Comparison of ENCODE assay signal across 18 cellular contexts in genomic region chr1:25068316-25068715, GRCh38.
DNase-seq lines count a peak whose midpoint lies in the region; ATAC-seq, FAIRE-seq and TF ChIP-seq lines count a peak whose summit lies in the region.
"Had no signal": no experiment of that assay in that cellular context is flagged by ENCODE, and none has a peak within 500 bp of the region (broad histone marks: within the 10 kb centered on the region; RNA-seq: fewer than 3 reads in every experiment).

No MANE protein-coding gene starts in this region.

- TF ChIP-seq CTCF in CD14-positive monocyte (IDR thresholded peaks at IDR 0.05) (no peak), HEK293 (tag by site-specific recombination; IDR thresholded peaks at IDR 0.05) (no peak), kidney (IDR thresholded peaks at IDR 0.05; ENCODE audit: borderline replicate concordance, extremely low read depth, insufficient read depth) (no peak), upper lobe of right lung (IDR thresholded peaks at IDR 0.05) (no peak), GM10266 (IDR thresholded peaks at IDR 0.05; ENCODE audit: control insufficient read depth, insufficient read depth, low read depth, missing control alignments) (no peak)

- no peak for ATAC-seq in upper lobe of right lung
- ATAC-seq in HG02759 (IDR thresholded peaks at IDR 0.05; ENCODE audit: unreplicated experiment), result no peak
- ATAC-seq: A549; CD8-positive, alpha-beta T cell had no signal

- no peaks in the 10 kb centered on the region for H3K9me3 ChIP-seq in HEK293 (ENCODE audit: control insufficient read depth, insufficient read depth, low read depth, low read length)
- H3K9me3 ChIP-seq in kidney (ENCODE audit: control insufficient read depth in 1 of 2, low read length in 2 of 2), result no peaks in the 10 kb centered on the region
- no peaks in the 10 kb centered on the region for H3K9me3 ChIP-seq in upper lobe of right lung
- H3K9me3 ChIP-seq: A549, BE2C had no signal

- intact Hi-C loops in CD14-positive monocyte (cut with micrococcal nuclease) (loop anchor here in 1 of 2 donors (10.0 kb wide), 1 partner anchor 86 kb away; no protein-coding TSS in a partner anchor), kidney (cut with DNase I) (no loop called here), upper lobe of right lung (cut with DNase I) (no loop called here)

- H3K27ac ChIP-seq in HEK293 (ENCODE audit: extremely low read depth, low read depth, low read length) (no peak overlapping the region), kidney (ENCODE audit: low read depth in 2 of 2, low read length in 2 of 2) (no peak overlapping the region), upper lobe of right lung (no peak overlapping the region)
- H3K27ac ChIP-seq: A549, C4-2B had no signal

- H3K4me3 ChIP-seq in HEK293 (ENCODE audit: low read depth, low read length) (no peak overlapping the region), kidney (ENCODE audit: low read length in 2 of 2) (no peak overlapping the region), upper lobe of right lung (no peak overlapping the region)
- H3K4me3 ChIP-seq: A549 had no signal

- H3K27me3 ChIP-seq in upper lobe of right lung, result no peaks in the 10 kb centered on the region
- H3K27me3 ChIP-seq: BE2C had no signal

- peak overlapping the region in 2 of 7 donors; percentile 60 to 63 for H3K27ac Mint-ChIP-seq in CD14-positive monocyte
- H3K27ac Mint-ChIP-seq: CD8-positive, alpha-beta T cell; H9 had no signal

- POLR2A ChIA-PET in HEK293 (lab: Yijun Ruan, JAX), result no interaction called here

- FAIRE-seq in kidney (lab: Jason Lieb, UNC), result no peak
- FAIRE-seq: A549, D721Med, G401.6, GM12892, GM19239 had no signal

- no peak overlapping the region for H3K4me3 Mint-ChIP-seq in CD14-positive monocyte
- H3K4me3 Mint-ChIP-seq: CD8-positive, alpha-beta T cell; H9 had no signal

- H3K9ac ChIP-seq in kidney (ENCODE audit: low read length in 2 of 2), result no peak overlapping the region

- no peaks in the 10 kb centered on the region for H3K36me3 Mint-ChIP-seq in CD14-positive monocyte
- H3K36me3 Mint-ChIP-seq: CD8-positive, alpha-beta T cell had no signal

- H3K4me1 ChIP-seq in HEK293 (ENCODE audit: control insufficient read depth, insufficient read depth, low read length), result no peaks in the 10 kb centered on the region
- H3K4me1 ChIP-seq in kidney (ENCODE audit: control insufficient read depth in 1 of 2, insufficient read depth in 1 of 2, low read depth in 1 of 2, low read length in 2 of 2), result no peaks in the 10 kb centered on the region
- H3K4me1 ChIP-seq in upper lobe of right lung, result peaks cover 10% of the 10 kb centered on the region

- CTCF ChIA-PET in HEK293 (lab: Yijun Ruan, JAX), result no interaction called here

- no peaks in the 10 kb centered on the region for H3K36me3 ChIP-seq in HEK293 (ENCODE audit: control insufficient read depth in 2 of 2, insufficient read depth in 1 of 2, low read length in 2 of 2)
- no peaks in the 10 kb centered on the region for H3K36me3 ChIP-seq in kidney (ENCODE audit: control insufficient read depth in 1 of 2, insufficient read depth in 2 of 2, low read length in 2 of 2)
- no peaks in the 10 kb centered on the region for H3K36me3 ChIP-seq in upper lobe of right lung
- H3K36me3 ChIP-seq: BE2C had no signal

- peak; percentile 27 for DNase-seq in CD14-positive monocyte (ENCODE audit: low spot score)
- DNase-seq in kidney, result peak; percentile 27
- peak; percentile 39 for DNase-seq in upper lobe of right lung
- DNase-seq in GM10266 (ENCODE audit: extremely low spot score), result no peak
- DNase-seq: CD8-positive, alpha-beta T cell; DMS153; EL; GOT3; H9 had no signal

- H3K9me3 Mint-ChIP-seq in CD14-positive monocyte, result peaks cover 0 to 7% (median 0%) of the 10 kb centered on the region in 7 donors
- H3K9me3 Mint-ChIP-seq: CD8-positive, alpha-beta T cell; H9 had no signal

- H3K27me3 Mint-ChIP-seq in CD14-positive monocyte (ENCODE audit: low read depth in 3 of 3), result peaks cover 1 to 12% (median 2%) of the 10 kb centered on the region in 3 donors

- H3K4me1 Mint-ChIP-seq in CD14-positive monocyte, result peaks cover 22% of the 10 kb centered on the region

TF ChIP-seq in HEK293, 187 proteins besides CTCF, POLR2A, EP300 and RAD21:
- no peak for TF ChIP-seq TSHZ1 (tag by site-specific recombination; IDR thresholded peaks at IDR 0.05; ENCODE audit: borderline replicate concordance)
- no peak for TF ChIP-seq ZNF654 (tag by site-specific recombination; IDR thresholded peaks at IDR 0.05; ENCODE audit: low read depth)
- no peak for TF ChIP-seq ZNF571 (tag by site-specific recombination; IDR thresholded peaks at IDR 0.05)
- no peak for TF ChIP-seq ZNF416 (tag by site-specific recombination; IDR thresholded peaks at IDR 0.05)
- TF ChIP-seq ZNF707 (tag by site-specific recombination; IDR thresholded peaks at IDR 0.05), result no peak
- no peak for TF ChIP-seq ZNF266 (tag by site-specific recombination; IDR thresholded peaks at IDR 0.05; ENCODE audit: low read depth)
- TF ChIP-seq SP7 (tag by site-specific recombination; IDR thresholded peaks at IDR 0.05), result no peak
- no peak for TF ChIP-seq ZNF488 (tag by site-specific recombination; IDR thresholded peaks at IDR 0.05)
- no peak for TF ChIP-seq KLF7 (tag by site-specific recombination; IDR thresholded peaks at IDR 0.05; ENCODE audit: borderline replicate concordance)
- TF ChIP-seq ZNF211 (tag by site-specific recombination; IDR thresholded peaks at IDR 0.05; ENCODE audit: low read depth), result no peak
- TF ChIP-seq ZNF529 (tag by site-specific recombination; IDR thresholded peaks at IDR 0.05; ENCODE audit: insufficient replicate concordance), result no peak
- TF ChIP-seq SCRT1 (tag by site-specific recombination; IDR thresholded peaks at IDR 0.05; ENCODE audit: borderline replicate concordance), result 0 out of 2 replicates have a peak, but pooled peaks have one; percentile 24
- peak; percentile 26; the same call in 1 of the 2 replicates for TF ChIP-seq SCRT2 (tag by site-specific recombination; IDR thresholded peaks at IDR 0.05)
- no peak for TF ChIP-seq ZNF16 (tag by site-specific recombination; IDR thresholded peaks at IDR 0.05; ENCODE audit: low read depth)
- no peak for TF ChIP-seq GLIS1 (tag by site-specific recombination; IDR thresholded peaks at IDR 0.05)
TF ChIP-seq in HEK293: peak in this region for 2.
